ENCODE assay signal across 19 cellular contexts in genomic region chr6:165515963-165516624, GRCh38.
DNase-seq lines count a peak whose midpoint lies in the region; ATAC-seq and TF ChIP-seq lines count a peak whose summit lies in the region.
"Had no signal": no experiment of that assay in that cellular context is flagged by ENCODE, and none has a peak within 500 bp of the region (broad histone marks: within the 10 kb centered on the region; RNA-seq: fewer than 3 reads in every experiment).

No MANE protein-coding gene starts in this region.

- ATAC-seq in PC-3 (peak; percentile 76), omental fat pad (ENCODE audit: low FRiP score) (peak; percentile 71)
- ATAC-seq: right cardiac atrium had no signal

- no peaks in the 10 kb centered on the region for H3K27me3 ChIP-seq in PC-3 (ENCODE audit: low read length)
- no peaks in the 10 kb centered on the region for H3K27me3 ChIP-seq in colonic mucosa
- H3K27me3 ChIP-seq: hepatocyte, neutrophil had no signal

- no peak overlapping the region for H3K9ac ChIP-seq in PC-3 (ENCODE audit: low read length)
- H3K9ac ChIP-seq in colonic mucosa (ENCODE audit: low read depth in 2 of 2, low read length in 2 of 2) = no peak overlapping the region

- no peaks in the 10 kb centered on the region for H3K27me3 Mint-ChIP-seq in CD14-positive monocyte (ENCODE audit: low read depth in 3 of 3)
- H3K27me3 Mint-ChIP-seq: B cell had no signal

- no peaks in the 10 kb centered on the region for H3K36me3 Mint-ChIP-seq in CD14-positive monocyte

- H3K36me3 ChIP-seq in PC-3 (ENCODE audit: low read depth, low read length) = no peaks in the 10 kb centered on the region
- no peaks in the 10 kb centered on the region for H3K36me3 ChIP-seq in colonic mucosa
- H3K36me3 ChIP-seq: neutrophil, thoracic aorta had no signal

- DNase-seq in Daoy (ENCODE audit: low read depth) = peak; percentile 12
- DNase-seq in PC-3 = peak; percentile 65
- peak; percentile 63 for DNase-seq in dermis blood vessel endothelial cell
- DNase-seq in omental fat pad (ENCODE audit: low spot score) = no peak
- DNase-seq in NK-92 (lab: John Stamatoyannopoulos, UW; ENCODE audit: unreplicated experiment) = no peak
- no peak for DNase-seq in colonic mucosa
- no peak for DNase-seq in CD14-positive monocyte (ENCODE audit: low spot score)
- no peak for DNase-seq in AML-193 (lab: John Stamatoyannopoulos, UW)
- DNase-seq: activated CD4-positive, alpha-beta T cell treated with anti-CD3 and anti-CD28 coated beads for 1 hour; amniotic stem cell; DMS153; erythroblast; NCI-H1417 treated with DMSO at 0.1 percent for 48 hours; right cardiac atrium; SHP77 treated with DMSO at 0.1 percent for 48 hours had no signal

- 0 out of 2 replicates have a peak overlapping the region, but pooled peaks have one; percentile 11 for H3K4me2 ChIP-seq in PC-3 (ENCODE audit: low read length)
- H3K4me2 ChIP-seq: hepatocyte had no signal

- BruUV-seq in PC-3 (replicated peaks; lab: Mats Ljungman, UMichigan) = no TSS peak

- H3K4me3 ChIP-seq in PC-3 (ENCODE audit: low read length) = no peak overlapping the region
- no peak overlapping the region for H3K4me3 ChIP-seq in colonic mucosa
- H3K4me3 ChIP-seq: hepatocyte, thoracic aorta had no signal

- no peaks in the 10 kb centered on the region for H3K79me2 ChIP-seq in PC-3 (ENCODE audit: low read length)
- H3K79me2 ChIP-seq: hepatocyte had no signal

- H2AFZ ChIP-seq in PC-3 (ENCODE audit: low read length) = no peak overlapping the region
- H2AFZ ChIP-seq: hepatocyte had no signal

- no peaks in the 10 kb centered on the region for H3K4me1 Mint-ChIP-seq in CD14-positive monocyte
- H3K4me1 Mint-ChIP-seq: B cell had no signal

- H3K27ac ChIP-seq in PC-3 (ENCODE audit: low read length) = peak overlapping the region; percentile 41
- H3K27ac ChIP-seq in colonic mucosa = no peak overlapping the region
- H3K27ac ChIP-seq: hepatocyte, neutrophil, thoracic aorta had no signal

- POLR2A ChIA-PET in PC-3 (lab: Charles Lee; ENCODE audit: unreplicated experiment) = no interaction called here

- CTCF ChIA-PET in PC-3 (lab: Charles Lee) = no interaction called here

- no peak overlapping the region for H3K27ac Mint-ChIP-seq in CD14-positive monocyte
- H3K27ac Mint-ChIP-seq: B cell had no signal

- H4K20me1 ChIP-seq in PC-3 (ENCODE audit: low read length) = no peaks in the 10 kb centered on the region

- H3K9me3 ChIP-seq in PC-3 (ENCODE audit: low read length) = no peaks in the 10 kb centered on the region
- H3K9me3 ChIP-seq in colonic mucosa = no peaks in the 10 kb centered on the region
- H3K9me3 ChIP-seq: neutrophil, thoracic aorta had no signal

- H3K9me2 ChIP-seq in PC-3 (replicated peaks; ENCODE audit: low read length) = no peaks in the 10 kb centered on the region

- intact Hi-C loops in PC-3 (cut with micrococcal nuclease) (no loop called here), colonic mucosa (cut with DNase I) (no loop called here), CD14-positive monocyte (cut with micrococcal nuclease) (no loop called here)

- TF ChIP-seq CTCF in PC-3 (conservative IDR thresholded peaks at IDR 0.05; ENCODE audit: low read depth, low read length) (no peak), omental fat pad (IDR thresholded peaks at IDR 0.05) (no peak), colonic mucosa (IDR thresholded peaks at IDR 0.05) (no peak), CD14-positive monocyte (IDR thresholded peaks at IDR 0.05) (no peak)

- H3K4me1 ChIP-seq in PC-3 (ENCODE audit: insufficient read depth, low read length) (peaks cover 9% of the 10 kb centered on the region), colonic mucosa (no peaks in the 10 kb centered on the region)

- H3F3A ChIP-seq in PC-3 (ENCODE audit: low read length, unreplicated experiment) = no peaks in the 10 kb centered on the region

- H3K4me3 Mint-ChIP-seq in CD14-positive monocyte = no peak overlapping the region
- H3K4me3 Mint-ChIP-seq: B cell had no signal

- peaks cover 0 to 5% (median 3%) of the 10 kb centered on the region in 7 donors for H3K9me3 Mint-ChIP-seq in CD14-positive monocyte

Comparison
In these comparisons a context has a peak if more than half of its experiments do, and no peak if none do; other contexts are left out.
1. DNase-seq: peak in Daoy (single experiment), PC-3 (single experiment) and dermis blood vessel endothelial cell (single experiment); none in omental fat pad (single experiment), NK-92 (single experiment), colonic mucosa (single experiment), CD14-positive monocyte (single experiment) and AML-193 (0 of 2).